ENCODE assay signal across 13 cellular contexts in the genomic region with DNA sequence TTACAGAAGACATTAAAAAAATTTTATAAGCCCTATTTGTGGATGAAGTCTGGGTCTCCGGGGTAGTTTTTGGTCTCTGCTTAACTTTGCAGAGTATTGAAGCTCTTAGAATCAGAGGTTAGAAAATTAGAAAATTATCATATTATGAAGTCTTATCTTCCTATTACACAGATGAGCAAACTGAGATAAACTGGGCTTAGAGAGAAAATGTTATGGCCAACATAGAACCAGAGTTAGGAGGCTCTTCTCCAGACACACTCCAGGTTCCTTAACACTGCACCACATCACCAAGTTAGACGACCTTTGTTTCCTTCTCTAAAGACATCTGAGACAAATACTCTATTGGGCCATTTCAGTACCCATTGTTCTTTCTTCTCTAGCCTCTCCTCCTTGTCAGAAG. TPM values are rescaled to one million over a fixed set of nuclear protein-coding genes. Genes with fewer than 3 reads are reported as not detected.
A peak's percentile ranks its signal among the peaks of the same experiment; 100 is the strongest.
DNase-seq lines count a peak whose midpoint lies in the region; ATAC-seq and FAIRE-seq lines count a peak whose summit lies in the region.
"Had no signal": no experiment of that assay in that cellular context is flagged by ENCODE, and none has a peak within 500 bp of the region (broad histone marks: within the 10 kb centered on the region; RNA-seq: fewer than 3 reads in every experiment).

No MANE protein-coding gene starts in this region.

- peak overlapping the region; percentile 96 to 100 (median 98) for H3K27ac Mint-ChIP-seq in naive B cell
- H3K27ac Mint-ChIP-seq: activated naive CD4-positive, alpha-beta T cell treated with anti-CD3 and anti-CD28 coated beads, Interleukin-2, amount 50 U/mL, for 24 hours; CD4-positive, CD25-positive, alpha-beta regulatory T cell; progenitor cell of endocrine pancreas had no signal

- H3K4me3 Mint-ChIP-seq in naive B cell: peak overlapping the region in 7 of 8 donors; percentile 11 to 83 (median 64)
- H3K4me3 Mint-ChIP-seq: activated naive CD4-positive, alpha-beta T cell treated with anti-CD3 and anti-CD28 coated beads, Interleukin-2, amount 50 U/mL, for 24 hours; CD4-positive, CD25-positive, alpha-beta regulatory T cell had no signal

- FAIRE-seq in frontal cortex (lab: Jason Lieb, UNC): no peak

- H3K36me3 Mint-ChIP-seq in naive B cell: peaks cover 6 to 14% of the 10 kb centered on the region in 2 donors

- peaks cover 0 to 6% (median 0%) of the 10 kb centered on the region in 7 donors for H3K9me3 Mint-ChIP-seq in naive B cell
- H3K9me3 Mint-ChIP-seq: activated naive CD4-positive, alpha-beta T cell treated with anti-CD3 and anti-CD28 coated beads, Interleukin-2, amount 50 U/mL, for 24 hours had no signal

- peaks cover 71 to 93% (median 85%) of the 10 kb centered on the region in 3 donors for H3K4me1 Mint-ChIP-seq in naive B cell

- H3K27me3 Mint-ChIP-seq in naive B cell: no peaks in the 10 kb centered on the region
- H3K27me3 Mint-ChIP-seq: activated naive CD4-positive, alpha-beta T cell treated with anti-CD3 and anti-CD28 coated beads, Interleukin-2, amount 50 U/mL, for 24 hours; CD4-positive, CD25-positive, alpha-beta regulatory T cell; progenitor cell of endocrine pancreas had no signal

- DNase-seq in naive B cell: no peak
- no peak for DNase-seq in A172 (ENCODE audit: low spot score)
- DNase-seq in frontal cortex (ENCODE audit: low spot score in 2 of 2): no peak
- DNase-seq in iPS-NIHi11 (ENCODE audit: low spot score): no peak
- DNase-seq: CD4-positive, CD25-positive, alpha-beta regulatory T cell; NCI-H1105; NCI-H510A had no signal

- ATAC-seq in GM18907 (IDR thresholded peaks at IDR 0.05; ENCODE audit: unreplicated experiment): peak; percentile 28
- ATAC-seq in GM21576 (IDR thresholded peaks at IDR 0.05; ENCODE audit: unreplicated experiment): peak; percentile 24
- ATAC-seq in HG03342 (IDR thresholded peaks at IDR 0.05; ENCODE audit: unreplicated experiment): peak; percentile 23
- ATAC-seq in naive B cell (ENCODE audit: low read depth in 2 of 2): peak; percentile 9 to 11
- ATAC-seq in HG02610 (IDR thresholded peaks at IDR 0.05; ENCODE audit: unreplicated experiment): no peak

RNA-seq across cellular contexts. Expression of gene NEB, which starts 36.7 kb away (rescaled TPM):
- polyA plus RNA-seq in naive B cell (ENCODE audit: low read depth in 6 of 6): under 1 TPM in 4 of 6 donors, not detected in 2; 0.10 to 0.88 (median 0.18) TPM
- not detected in 2 replicates for total RNA-seq in A172 (2014; rRNA removed; shearing (Covaris generic))
- 0.41 TPM for total RNA-seq in frontal cortex

RNA-seq across cellular contexts. Expression of gene ARL5A, which starts 57.2 kb away (rescaled TPM):
- 100 to 1,000 TPM in 2 of 6 donors, 10 to 100 TPM in 4; 67.6 to 139 (median 90.9) TPM for polyA plus RNA-seq in naive B cell (ENCODE audit: low read depth in 6 of 6)
- 57.3 and 76.7 TPM in 2 replicates for total RNA-seq in A172 (2014; rRNA removed; shearing (Covaris generic))
- 64.8 TPM for total RNA-seq in frontal cortex
